In the genomic region with DNA sequence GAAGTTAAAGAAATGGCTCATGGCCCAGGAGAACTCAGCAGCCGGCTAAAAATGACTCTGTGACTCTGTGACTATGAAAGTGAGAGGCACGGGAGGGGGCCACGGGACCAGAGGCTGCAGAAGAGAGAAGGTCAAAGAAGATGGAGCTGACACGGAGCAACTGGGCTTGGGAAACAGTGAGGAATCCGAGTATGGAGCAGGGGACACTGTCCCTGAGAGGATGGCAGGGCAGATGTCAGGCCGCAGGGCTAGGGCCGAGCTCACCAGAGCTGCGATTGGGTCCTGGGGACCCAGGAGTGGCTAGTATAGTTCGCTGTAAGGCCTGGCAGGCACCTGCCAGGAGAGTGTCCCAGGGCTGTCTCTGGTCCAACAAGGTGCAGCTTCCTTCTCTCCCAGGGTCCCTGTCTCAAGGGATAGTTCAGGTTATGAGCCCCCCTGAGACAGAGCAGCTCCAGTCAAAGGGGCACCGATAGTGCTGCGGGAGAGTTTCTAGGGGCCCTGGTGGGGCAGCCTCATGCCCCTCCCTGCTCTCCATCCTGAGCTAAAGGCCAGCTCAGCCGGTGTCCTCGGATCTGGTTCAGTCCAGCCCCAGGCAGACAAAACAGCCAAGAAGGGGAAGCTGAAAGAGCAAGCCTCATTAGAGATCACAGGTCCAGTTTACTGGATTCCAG, we compare ENCODE assay signal across 1 cellular context.
TF ChIP-seq lines count a peak whose summit lies in the region.

No MANE protein-coding gene starts in this region.

TF ChIP-seq in GM23338, 12 proteins besides CTCF, POLR2A, EP300 and RAD21 (continued from another document):
- TF ChIP-seq, protein P1, sequence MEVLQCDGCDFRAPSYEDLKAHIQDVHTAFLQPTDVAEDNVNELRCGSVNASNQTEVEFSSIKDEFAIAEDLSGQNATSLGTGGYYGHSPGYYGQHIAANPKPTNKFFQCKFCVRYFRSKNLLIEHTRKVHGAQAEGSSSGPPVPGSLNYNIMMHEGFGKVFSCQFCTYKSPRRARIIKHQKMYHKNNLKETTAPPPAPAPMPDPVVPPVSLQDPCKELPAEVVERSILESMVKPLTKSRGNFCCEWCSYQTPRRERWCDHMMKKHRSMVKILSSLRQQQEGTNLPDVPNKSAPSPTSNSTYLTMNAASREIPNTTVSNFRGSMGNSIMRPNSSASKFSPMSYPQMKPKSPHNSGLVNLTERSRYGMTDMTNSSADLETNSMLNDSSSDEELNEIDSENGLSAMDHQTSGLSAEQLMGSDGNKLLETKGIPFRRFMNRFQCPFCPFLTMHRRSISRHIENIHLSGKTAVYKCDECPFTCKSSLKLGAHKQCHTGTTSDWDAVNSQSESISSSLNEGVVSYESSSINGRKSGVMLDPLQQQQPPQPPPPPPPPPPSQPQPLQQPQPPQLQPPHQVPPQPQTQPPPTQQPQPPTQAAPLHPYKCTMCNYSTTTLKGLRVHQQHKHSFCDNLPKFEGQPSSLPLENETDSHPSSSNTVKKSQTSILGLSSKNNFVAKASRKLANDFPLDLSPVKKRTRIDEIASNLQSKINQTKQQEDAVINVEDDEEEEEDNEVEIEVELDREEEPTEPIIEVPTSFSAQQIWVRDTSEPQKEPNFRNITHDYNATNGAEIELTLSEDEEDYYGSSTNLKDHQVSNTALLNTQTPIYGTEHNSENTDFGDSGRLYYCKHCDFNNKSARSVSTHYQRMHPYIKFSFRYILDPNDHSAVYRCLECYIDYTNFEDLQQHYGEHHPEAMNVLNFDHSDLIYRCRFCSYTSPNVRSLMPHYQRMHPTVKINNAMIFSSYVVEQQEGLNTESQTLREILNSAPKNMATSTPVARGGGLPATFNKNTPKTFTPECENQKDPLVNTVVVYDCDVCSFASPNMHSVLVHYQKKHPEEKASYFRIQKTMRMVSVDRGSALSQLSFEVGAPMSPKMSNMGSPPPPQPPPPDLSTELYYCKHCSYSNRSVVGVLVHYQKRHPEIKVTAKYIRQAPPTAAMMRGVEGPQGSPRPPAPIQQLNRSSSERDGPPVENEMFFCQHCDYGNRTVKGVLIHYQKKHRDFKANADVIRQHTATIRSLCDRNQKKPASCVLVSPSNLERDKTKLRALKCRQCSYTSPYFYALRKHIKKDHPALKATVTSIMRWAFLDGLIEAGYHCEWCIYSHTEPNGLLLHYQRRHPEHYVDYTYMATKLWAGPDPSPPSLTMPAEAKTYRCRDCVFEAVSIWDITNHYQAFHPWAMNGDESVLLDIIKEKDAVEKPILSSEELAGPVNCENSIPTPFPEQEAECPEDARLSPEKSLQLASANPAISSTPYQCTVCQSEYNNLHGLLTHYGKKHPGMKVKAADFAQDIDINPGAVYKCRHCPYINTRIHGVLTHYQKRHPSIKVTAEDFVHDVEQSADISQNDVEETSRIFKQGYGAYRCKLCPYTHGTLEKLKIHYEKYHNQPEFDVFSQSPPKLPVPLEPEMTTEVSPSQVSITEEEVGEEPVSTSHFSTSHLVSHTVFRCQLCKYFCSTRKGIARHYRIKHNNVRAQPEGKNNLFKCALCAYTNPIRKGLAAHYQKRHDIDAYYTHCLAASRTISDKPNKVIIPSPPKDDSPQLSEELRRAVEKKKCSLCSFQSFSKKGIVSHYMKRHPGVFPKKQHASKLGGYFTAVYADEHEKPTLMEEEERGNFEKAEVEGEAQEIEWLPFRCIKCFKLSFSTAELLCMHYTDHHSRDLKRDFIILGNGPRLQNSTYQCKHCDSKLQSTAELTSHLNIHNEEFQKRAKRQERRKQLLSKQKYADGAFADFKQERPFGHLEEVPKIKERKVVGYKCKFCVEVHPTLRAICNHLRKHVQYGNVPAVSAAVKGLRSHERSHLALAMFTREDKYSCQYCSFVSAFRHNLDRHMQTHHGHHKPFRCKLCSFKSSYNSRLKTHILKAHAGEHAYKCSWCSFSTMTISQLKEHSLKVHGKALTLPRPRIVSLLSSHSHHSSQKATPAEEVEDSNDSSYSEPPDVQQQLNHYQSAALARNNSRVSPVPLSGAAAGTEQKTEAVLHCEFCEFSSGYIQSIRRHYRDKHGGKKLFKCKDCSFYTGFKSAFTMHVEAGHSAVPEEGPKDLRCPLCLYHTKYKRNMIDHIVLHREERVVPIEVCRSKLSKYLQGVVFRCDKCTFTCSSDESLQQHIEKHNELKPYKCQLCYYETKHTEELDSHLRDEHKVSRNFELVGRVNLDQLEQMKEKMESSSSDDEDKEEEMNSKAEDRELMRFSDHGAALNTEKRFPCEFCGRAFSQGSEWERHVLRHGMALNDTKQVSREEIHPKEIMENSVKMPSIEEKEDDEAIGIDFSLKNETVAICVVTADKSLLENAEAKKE (CRISPR knock-in tag; IDR thresholded peaks at IDR 0.05) = no peak
- no peak for TF ChIP-seq NANOG (IDR thresholded peaks at IDR 0.05; ENCODE audit: borderline replicate concordance)
- TF ChIP-seq ZNF331 (CRISPR knock-in tag; IDR thresholded peaks at IDR 0.05; ENCODE audit: low read depth) = no peak
- no peak for TF ChIP-seq EZH2 (IDR thresholded peaks at IDR 0.05; ENCODE audit: low read depth, unreplicated experiment)
- no peak for TF ChIP-seq JUNB (IDR thresholded peaks at IDR 0.05; ENCODE audit: unreplicated experiment)
- TF ChIP-seq, protein P2, sequence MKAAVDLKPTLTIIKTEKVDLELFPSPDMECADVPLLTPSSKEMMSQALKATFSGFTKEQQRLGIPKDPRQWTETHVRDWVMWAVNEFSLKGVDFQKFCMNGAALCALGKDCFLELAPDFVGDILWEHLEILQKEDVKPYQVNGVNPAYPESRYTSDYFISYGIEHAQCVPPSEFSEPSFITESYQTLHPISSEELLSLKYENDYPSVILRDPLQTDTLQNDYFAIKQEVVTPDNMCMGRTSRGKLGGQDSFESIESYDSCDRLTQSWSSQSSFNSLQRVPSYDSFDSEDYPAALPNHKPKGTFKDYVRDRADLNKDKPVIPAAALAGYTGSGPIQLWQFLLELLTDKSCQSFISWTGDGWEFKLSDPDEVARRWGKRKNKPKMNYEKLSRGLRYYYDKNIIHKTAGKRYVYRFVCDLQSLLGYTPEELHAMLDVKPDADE (IDR thresholded peaks at IDR 0.05) = no peak
- TF ChIP-seq, protein P3, sequence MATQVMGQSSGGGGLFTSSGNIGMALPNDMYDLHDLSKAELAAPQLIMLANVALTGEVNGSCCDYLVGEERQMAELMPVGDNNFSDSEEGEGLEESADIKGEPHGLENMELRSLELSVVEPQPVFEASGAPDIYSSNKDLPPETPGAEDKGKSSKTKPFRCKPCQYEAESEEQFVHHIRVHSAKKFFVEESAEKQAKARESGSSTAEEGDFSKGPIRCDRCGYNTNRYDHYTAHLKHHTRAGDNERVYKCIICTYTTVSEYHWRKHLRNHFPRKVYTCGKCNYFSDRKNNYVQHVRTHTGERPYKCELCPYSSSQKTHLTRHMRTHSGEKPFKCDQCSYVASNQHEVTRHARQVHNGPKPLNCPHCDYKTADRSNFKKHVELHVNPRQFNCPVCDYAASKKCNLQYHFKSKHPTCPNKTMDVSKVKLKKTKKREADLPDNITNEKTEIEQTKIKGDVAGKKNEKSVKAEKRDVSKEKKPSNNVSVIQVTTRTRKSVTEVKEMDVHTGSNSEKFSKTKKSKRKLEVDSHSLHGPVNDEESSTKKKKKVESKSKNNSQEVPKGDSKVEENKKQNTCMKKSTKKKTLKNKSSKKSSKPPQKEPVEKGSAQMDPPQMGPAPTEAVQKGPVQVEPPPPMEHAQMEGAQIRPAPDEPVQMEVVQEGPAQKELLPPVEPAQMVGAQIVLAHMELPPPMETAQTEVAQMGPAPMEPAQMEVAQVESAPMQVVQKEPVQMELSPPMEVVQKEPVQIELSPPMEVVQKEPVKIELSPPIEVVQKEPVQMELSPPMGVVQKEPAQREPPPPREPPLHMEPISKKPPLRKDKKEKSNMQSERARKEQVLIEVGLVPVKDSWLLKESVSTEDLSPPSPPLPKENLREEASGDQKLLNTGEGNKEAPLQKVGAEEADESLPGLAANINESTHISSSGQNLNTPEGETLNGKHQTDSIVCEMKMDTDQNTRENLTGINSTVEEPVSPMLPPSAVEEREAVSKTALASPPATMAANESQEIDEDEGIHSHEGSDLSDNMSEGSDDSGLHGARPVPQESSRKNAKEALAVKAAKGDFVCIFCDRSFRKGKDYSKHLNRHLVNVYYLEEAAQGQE (IDR thresholded peaks at IDR 0.05; ENCODE audit: unreplicated experiment) = no peak
- TF ChIP-seq CREB1 (CRISPR knock-in tag; IDR thresholded peaks at IDR 0.05; ENCODE audit: low read depth) = no peak
